Comparison of ENCODE assay signal across 17 cellular contexts in genomic region chr3:168091299-168091852, GRCh38. TPM values are rescaled to one million over a fixed set of nuclear protein-coding genes. Genes with fewer than 3 reads are reported as not detected.
DNase-seq lines count a peak whose midpoint lies in the region; ATAC-seq and TF ChIP-seq lines count a peak whose summit lies in the region.
"Had no signal": no experiment of that assay in that cellular context is flagged by ENCODE, and none has a peak within 500 bp of the region (broad histone marks: within the 10 kb centered on the region; RNA-seq: fewer than 3 reads in every experiment).

No MANE protein-coding gene starts in this region.

- TF ChIP-seq CTCF in Loucy (conservative IDR thresholded peaks at IDR 0.05; ENCODE audit: low read length) (no peak), hepatocyte (IDR thresholded peaks at IDR 0.05; ENCODE audit: poor library complexity) (no peak), progenitor cell of endocrine pancreas (IDR thresholded peaks at IDR 0.05; ENCODE audit: unreplicated experiment) (no peak)

- no peak overlapping the region for H3K4me3 Mint-ChIP-seq in progenitor cell of endocrine pancreas (ENCODE audit: low read depth)
- H3K4me3 Mint-ChIP-seq in naive thymus-derived CD8-positive, alpha-beta T cell: no peak overlapping the region

- H3K36me3 Mint-ChIP-seq in progenitor cell of endocrine pancreas (ENCODE audit: insufficient read depth): no peaks in the 10 kb centered on the region
- no peaks in the 10 kb centered on the region for H3K36me3 Mint-ChIP-seq in naive thymus-derived CD8-positive, alpha-beta T cell

- 23% methylated on average over 3 of the region's 3 CpGs for WGBS in hepatocyte (ENCODE audit: low lambda C conversion rate, missing lambda C conversion rate)

- POLR2A ChIA-PET in naive thymus-derived CD8-positive, alpha-beta T cell (lab: Charles Lee): no interaction called here

- no peaks in the 10 kb centered on the region for H3K9me2 ChIP-seq in Loucy (replicated peaks; ENCODE audit: low read depth, low read length)
- no peaks in the 10 kb centered on the region for H3K9me2 ChIP-seq in hepatocyte (replicated peaks; ENCODE audit: insufficient read depth)

- peak overlapping the region; percentile 71 for H3K27ac Mint-ChIP-seq in progenitor cell of endocrine pancreas
- H3K27ac Mint-ChIP-seq in naive thymus-derived CD8-positive, alpha-beta T cell: no peak overlapping the region

- no peaks in the 10 kb centered on the region for H3K27me3 Mint-ChIP-seq in progenitor cell of endocrine pancreas
- peaks cover 17 to 51% (median 35%) of the 10 kb centered on the region in 5 donors for H3K27me3 Mint-ChIP-seq in naive thymus-derived CD8-positive, alpha-beta T cell

- H3K4me1 Mint-ChIP-seq in progenitor cell of endocrine pancreas (ENCODE audit: low read depth): peaks cover 55% of the 10 kb centered on the region
- H3K4me1 Mint-ChIP-seq in naive thymus-derived CD8-positive, alpha-beta T cell: peaks cover 3 to 28% (median 9%) of the 10 kb centered on the region in 4 donors

- no peaks in the 10 kb centered on the region for H3F3A ChIP-seq in Loucy (ENCODE audit: low read depth)

- H3K36me3 ChIP-seq in Loucy (ENCODE audit: insufficient read depth, low read length): no peaks in the 10 kb centered on the region
- no peaks in the 10 kb centered on the region for H3K36me3 ChIP-seq in hepatocyte (replicated peaks; ENCODE audit: insufficient read depth, low read depth)
- H3K36me3 ChIP-seq: neutrophil, uterus had no signal

- H3K9me3 Mint-ChIP-seq in progenitor cell of endocrine pancreas (ENCODE audit: low read depth): no peaks in the 10 kb centered on the region
- no peaks in the 10 kb centered on the region for H3K9me3 Mint-ChIP-seq in naive thymus-derived CD8-positive, alpha-beta T cell

- H2AFZ ChIP-seq in Loucy (ENCODE audit: low read length): no peak overlapping the region
- no peak overlapping the region for H2AFZ ChIP-seq in hepatocyte

- peak overlapping the region; percentile 26 for H3K27ac ChIP-seq in hepatocyte
- H3K27ac ChIP-seq: neutrophil, uterus had no signal

- no peak overlapping the region for H3K9ac ChIP-seq in Loucy (ENCODE audit: low read depth, low read length, poor library complexity, severe bottlenecking)

- ATAC-seq in GM21381 (IDR thresholded peaks at IDR 0.05; ENCODE audit: unreplicated experiment): no peak
- no peak for ATAC-seq in naive thymus-derived CD8-positive, alpha-beta T cell

- H4K20me1 ChIP-seq in Loucy (ENCODE audit: insufficient read depth, low read length, poor library complexity, severe bottlenecking) (peaks cover 25% of the 10 kb centered on the region), hepatocyte (ENCODE audit: insufficient read depth, poor library complexity, severe bottlenecking) (peaks cover 13% of the 10 kb centered on the region)

- no peaks in the 10 kb centered on the region for H3K9me3 ChIP-seq in Loucy (ENCODE audit: insufficient read depth, low read depth, low read length)
- H3K9me3 ChIP-seq in hepatocyte (ENCODE audit: low read depth): no peaks in the 10 kb centered on the region
- H3K9me3 ChIP-seq: neutrophil, uterus had no signal

- peaks cover 65% of the 10 kb centered on the region for H3K79me2 ChIP-seq in Loucy (ENCODE audit: insufficient read depth, low read length)
- H3K79me2 ChIP-seq in hepatocyte: peaks cover 85% of the 10 kb centered on the region

- H3K27me3 ChIP-seq in Loucy (ENCODE audit: insufficient read depth, low read length, poor library complexity, severe bottlenecking): no peaks in the 10 kb centered on the region
- H3K27me3 ChIP-seq in hepatocyte: no peaks in the 10 kb centered on the region
- H3K27me3 ChIP-seq: uterus had no signal

- H3K4me3 ChIP-seq in Loucy (ENCODE audit: low read length, poor library complexity, severe bottlenecking): peak overlapping the region; percentile 82
- H3K4me3 ChIP-seq in hepatocyte: no peak overlapping the region
- H3K4me3 ChIP-seq: uterus had no signal

- H3K4me1 ChIP-seq in Loucy (ENCODE audit: insufficient read depth, low read length, poor library complexity, severe bottlenecking): peaks cover 40% of the 10 kb centered on the region
- H3K4me1 ChIP-seq in hepatocyte (ENCODE audit: insufficient read depth): peaks cover 38% of the 10 kb centered on the region

- H3K4me2 ChIP-seq in Loucy (ENCODE audit: low read depth, low read length, poor library complexity, severe bottlenecking): peak overlapping the region; percentile 55
- H3K4me2 ChIP-seq in hepatocyte: peak overlapping the region; percentile 85

- peak; percentile 64 for DNase-seq in DMS79 treated with DMSO at 0.1 percent for 48 hours (lab: John Stamatoyannopoulos, UW)
- no peak for DNase-seq in hepatocyte (ENCODE audit: low spot score)
- DNase-seq in progenitor cell of endocrine pancreas (ENCODE audit: low spot score, unreplicated experiment): no peak
- no peak for DNase-seq in globus pallidus (ENCODE audit: low spot score)
- no peak for DNase-seq in naive thymus-derived CD8-positive, alpha-beta T cell
- DNase-seq in NCI-H146 (lab: John Stamatoyannopoulos, UW): no peak
- DNase-seq: activated naive CD4-positive, alpha-beta T cell treated with Interleukin-2 at 50 U/mL for 16 hours; anterior cingulate cortex; cerebellar nuclear complex; islet precursor cell; Kasumi-1; NCI-H2171 treated with DMSO at 0.1 percent for 48 hours; stimulated activated CD4-positive, alpha-beta T cell treated with anti-CD3 and anti-CD28 coated beads, Interleukin-2, amount 100 ng/mL, for 48 hours; uterus had no signal

RNA-seq across cellular contexts. Expression of gene GOLIM4, which starts 4.3 kb away (rescaled TPM):
- 67.2 and 67.7 TPM in 2 replicates for total RNA-seq in hepatocyte
- 38.8 and 45.3 TPM in 2 replicates for polyA plus RNA-seq in hepatocyte
- total RNA-seq in progenitor cell of endocrine pancreas: 38.7 and 41.8 TPM in 2 replicates
- under 1 TPM; 0.26 to 0.66 TPM for total RNA-seq in naive thymus-derived CD8-positive, alpha-beta T cell
- polyA plus RNA-seq in naive thymus-derived CD8-positive, alpha-beta T cell: under 1 TPM in 2 of 3 donors, not detected in 1; 0.17 to 0.25 TPM

Comparison
In these comparisons a context has a peak if more than half of its experiments do, and no peak if none do; other contexts are left out.
1. RNA of gene GOLIM4, which starts 4.3 kb away (total RNA-seq): 67.2 to 67.7 TPM in hepatocyte and 38.7 to 41.8 TPM in progenitor cell of endocrine pancreas; 0.26 to 0.66 TPM in naive thymus-derived CD8-positive, alpha-beta T cell; every median in the first group is over 10 times any median in the second.